In the genomic region with DNA sequence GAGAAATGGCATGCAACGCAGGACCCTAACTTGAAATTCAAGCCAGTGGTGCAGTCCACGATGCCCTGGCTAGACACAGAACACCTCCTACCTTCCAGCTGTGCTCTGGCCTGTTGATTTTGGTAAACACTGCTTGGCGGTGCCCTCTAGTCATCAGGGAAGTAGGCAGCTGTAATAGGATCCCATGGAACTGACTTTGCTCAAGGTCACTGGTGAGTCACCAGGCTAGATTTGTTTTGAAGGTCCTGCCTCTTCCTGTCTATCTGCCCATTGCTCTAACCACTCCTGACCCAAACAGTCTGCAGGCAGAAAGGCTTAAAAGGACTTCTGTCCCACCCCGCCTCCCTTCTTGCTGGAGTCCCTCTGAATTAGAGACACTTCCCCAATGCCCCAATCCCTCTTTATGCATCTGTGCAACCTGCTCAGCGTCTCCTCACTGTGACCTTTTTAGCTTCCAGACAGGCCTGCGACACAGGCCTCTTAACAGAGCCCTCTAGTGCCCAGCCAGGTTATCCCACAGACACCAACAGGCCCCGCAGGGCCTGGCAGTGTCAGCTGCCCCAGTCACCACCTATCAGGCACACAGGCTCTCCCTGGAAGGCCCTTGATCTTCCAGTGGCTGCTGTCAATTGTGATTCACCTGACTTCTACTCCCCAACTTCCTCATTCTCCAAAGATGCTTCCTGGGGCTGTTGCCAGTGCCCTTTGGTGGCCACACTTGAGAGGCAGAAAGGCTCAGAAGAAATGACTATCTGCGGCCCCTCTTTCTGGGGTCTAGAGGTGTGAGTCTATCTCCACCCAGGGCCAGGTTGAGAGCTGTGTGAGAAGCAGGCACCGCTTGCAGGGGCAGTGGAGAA, we compare ENCODE assay signal across 1 cellular context.
TF ChIP-seq lines count a peak whose summit lies in the region.

No MANE protein-coding gene starts in this region.

TF ChIP-seq in HepG2, 621 proteins besides CTCF, POLR2A, EP300 and RAD21 (continued from another document):
- TF ChIP-seq, protein P1, sequence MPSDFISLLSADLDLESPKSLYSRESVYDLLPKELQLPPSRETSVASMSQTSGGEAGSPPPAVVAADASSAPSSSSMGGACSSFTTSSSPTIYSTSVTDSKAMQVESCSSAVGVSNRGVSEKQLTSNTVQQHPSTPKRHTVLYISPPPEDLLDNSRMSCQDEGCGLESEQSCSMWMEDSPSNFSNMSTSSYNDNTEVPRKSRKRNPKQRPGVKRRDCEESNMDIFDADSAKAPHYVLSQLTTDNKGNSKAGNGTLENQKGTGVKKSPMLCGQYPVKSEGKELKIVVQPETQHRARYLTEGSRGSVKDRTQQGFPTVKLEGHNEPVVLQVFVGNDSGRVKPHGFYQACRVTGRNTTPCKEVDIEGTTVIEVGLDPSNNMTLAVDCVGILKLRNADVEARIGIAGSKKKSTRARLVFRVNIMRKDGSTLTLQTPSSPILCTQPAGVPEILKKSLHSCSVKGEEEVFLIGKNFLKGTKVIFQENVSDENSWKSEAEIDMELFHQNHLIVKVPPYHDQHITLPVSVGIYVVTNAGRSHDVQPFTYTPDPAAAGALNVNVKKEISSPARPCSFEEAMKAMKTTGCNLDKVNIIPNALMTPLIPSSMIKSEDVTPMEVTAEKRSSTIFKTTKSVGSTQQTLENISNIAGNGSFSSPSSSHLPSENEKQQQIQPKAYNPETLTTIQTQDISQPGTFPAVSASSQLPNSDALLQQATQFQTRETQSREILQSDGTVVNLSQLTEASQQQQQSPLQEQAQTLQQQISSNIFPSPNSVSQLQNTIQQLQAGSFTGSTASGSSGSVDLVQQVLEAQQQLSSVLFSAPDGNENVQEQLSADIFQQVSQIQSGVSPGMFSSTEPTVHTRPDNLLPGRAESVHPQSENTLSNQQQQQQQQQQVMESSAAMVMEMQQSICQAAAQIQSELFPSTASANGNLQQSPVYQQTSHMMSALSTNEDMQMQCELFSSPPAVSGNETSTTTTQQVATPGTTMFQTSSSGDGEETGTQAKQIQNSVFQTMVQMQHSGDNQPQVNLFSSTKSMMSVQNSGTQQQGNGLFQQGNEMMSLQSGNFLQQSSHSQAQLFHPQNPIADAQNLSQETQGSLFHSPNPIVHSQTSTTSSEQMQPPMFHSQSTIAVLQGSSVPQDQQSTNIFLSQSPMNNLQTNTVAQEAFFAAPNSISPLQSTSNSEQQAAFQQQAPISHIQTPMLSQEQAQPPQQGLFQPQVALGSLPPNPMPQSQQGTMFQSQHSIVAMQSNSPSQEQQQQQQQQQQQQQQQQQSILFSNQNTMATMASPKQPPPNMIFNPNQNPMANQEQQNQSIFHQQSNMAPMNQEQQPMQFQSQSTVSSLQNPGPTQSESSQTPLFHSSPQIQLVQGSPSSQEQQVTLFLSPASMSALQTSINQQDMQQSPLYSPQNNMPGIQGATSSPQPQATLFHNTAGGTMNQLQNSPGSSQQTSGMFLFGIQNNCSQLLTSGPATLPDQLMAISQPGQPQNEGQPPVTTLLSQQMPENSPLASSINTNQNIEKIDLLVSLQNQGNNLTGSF (CRISPR knock-in tag; IDR thresholded peaks at IDR 0.05) = no peak
- TF ChIP-seq ZNF101 (CRISPR knock-in tag; IDR thresholded peaks at IDR 0.05; ENCODE audit: borderline replicate concordance, low read depth) = no peak
- peak; percentile 98 for TF ChIP-seq PHF21A (CRISPR knock-in tag; IDR thresholded peaks at IDR 0.05)
- no peak for TF ChIP-seq ZFP37 (CRISPR knock-in tag; IDR thresholded peaks at IDR 0.05; ENCODE audit: borderline replicate concordance)
- TF ChIP-seq, protein P2, sequence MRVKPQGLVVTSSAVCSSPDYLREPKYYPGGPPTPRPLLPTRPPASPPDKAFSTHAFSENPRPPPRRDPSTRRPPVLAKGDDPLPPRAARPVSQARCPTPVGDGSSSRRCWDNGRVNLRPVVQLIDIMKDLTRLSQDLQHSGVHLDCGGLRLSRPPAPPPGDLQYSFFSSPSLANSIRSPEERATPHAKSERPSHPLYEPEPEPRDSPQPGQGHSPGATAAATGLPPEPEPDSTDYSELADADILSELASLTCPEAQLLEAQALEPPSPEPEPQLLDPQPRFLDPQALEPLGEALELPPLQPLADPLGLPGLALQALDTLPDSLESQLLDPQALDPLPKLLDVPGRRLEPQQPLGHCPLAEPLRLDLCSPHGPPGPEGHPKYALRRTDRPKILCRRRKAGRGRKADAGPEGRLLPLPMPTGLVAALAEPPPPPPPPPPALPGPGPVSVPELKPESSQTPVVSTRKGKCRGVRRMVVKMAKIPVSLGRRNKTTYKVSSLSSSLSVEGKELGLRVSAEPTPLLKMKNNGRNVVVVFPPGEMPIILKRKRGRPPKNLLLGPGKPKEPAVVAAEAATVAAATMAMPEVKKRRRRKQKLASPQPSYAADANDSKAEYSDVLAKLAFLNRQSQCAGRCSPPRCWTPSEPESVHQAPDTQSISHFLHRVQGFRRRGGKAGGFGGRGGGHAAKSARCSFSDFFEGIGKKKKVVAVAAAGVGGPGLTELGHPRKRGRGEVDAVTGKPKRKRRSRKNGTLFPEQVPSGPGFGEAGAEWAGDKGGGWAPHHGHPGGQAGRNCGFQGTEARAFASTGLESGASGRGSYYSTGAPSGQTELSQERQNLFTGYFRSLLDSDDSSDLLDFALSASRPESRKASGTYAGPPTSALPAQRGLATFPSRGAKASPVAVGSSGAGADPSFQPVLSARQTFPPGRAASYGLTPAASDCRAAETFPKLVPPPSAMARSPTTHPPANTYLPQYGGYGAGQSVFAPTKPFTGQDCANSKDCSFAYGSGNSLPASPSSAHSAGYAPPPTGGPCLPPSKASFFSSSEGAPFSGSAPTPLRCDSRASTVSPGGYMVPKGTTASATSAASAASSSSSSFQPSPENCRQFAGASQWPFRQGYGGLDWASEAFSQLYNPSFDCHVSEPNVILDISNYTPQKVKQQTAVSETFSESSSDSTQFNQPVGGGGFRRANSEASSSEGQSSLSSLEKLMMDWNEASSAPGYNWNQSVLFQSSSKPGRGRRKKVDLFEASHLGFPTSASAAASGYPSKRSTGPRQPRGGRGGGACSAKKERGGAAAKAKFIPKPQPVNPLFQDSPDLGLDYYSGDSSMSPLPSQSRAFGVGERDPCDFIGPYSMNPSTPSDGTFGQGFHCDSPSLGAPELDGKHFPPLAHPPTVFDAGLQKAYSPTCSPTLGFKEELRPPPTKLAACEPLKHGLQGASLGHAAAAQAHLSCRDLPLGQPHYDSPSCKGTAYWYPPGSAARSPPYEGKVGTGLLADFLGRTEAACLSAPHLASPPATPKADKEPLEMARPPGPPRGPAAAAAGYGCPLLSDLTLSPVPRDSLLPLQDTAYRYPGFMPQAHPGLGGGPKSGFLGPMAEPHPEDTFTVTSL (CRISPR knock-in tag; IDR thresholded peaks at IDR 0.05; ENCODE audit: borderline replicate concordance) = peak; percentile 93
- TF ChIP-seq ZNF460 (CRISPR knock-in tag; IDR thresholded peaks at IDR 0.05; ENCODE audit: borderline replicate concordance) = peak; percentile 20; the same call in 1 of the 2 replicates
- peak; percentile 71; the same call in 1 of the 2 replicates for TF ChIP-seq ZNF335 (CRISPR knock-in tag; IDR thresholded peaks at IDR 0.05)
